9 cellular contexts compared by ENCODE assay signal in the genomic region with DNA sequence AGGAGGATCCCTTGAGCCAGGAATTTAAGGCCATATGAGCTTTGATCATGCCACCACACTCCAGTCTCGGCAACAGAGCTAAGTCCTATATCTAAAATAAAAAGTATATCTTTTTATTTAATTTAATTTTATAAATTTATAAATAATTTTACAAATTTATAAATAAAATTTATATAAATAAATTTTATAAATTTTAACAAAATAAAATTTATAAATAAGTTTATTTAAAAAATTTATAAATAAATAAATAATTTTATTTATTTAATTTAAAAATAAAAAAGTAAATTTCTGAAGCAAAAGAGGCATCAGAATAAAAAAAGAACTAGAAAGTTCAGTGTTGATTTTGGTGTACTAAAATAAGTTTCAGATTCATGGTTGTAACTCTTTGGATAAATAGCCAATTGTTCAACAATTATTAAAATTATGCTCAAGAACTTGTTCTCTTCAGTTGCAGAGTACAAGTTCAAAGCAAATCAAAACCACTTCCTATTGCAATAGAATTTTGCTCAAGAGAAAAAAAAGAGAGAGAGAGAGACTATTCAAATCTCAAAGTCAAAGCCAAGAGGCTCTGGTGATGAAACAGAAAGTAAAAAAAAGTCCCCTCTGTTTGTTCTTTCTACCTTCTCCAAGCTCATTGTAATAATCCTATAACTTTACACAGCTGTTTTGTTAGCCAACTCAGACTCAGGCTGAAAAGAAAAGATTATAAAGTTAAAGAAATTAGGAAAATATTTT.
DNase-seq lines count a peak whose midpoint lies in the region; ATAC-seq and TF ChIP-seq lines count a peak whose summit lies in the region.
"Had no signal": no experiment of that assay in that cellular context is flagged by ENCODE, and none has a peak within 500 bp of the region (broad histone marks: within the 10 kb centered on the region; RNA-seq: fewer than 3 reads in every experiment).

No MANE protein-coding gene starts in this region.

- BruUV-seq in OCI-LY7 (replicated peaks; lab: Mats Ljungman, UMichigan): no TSS peak

- WGBS in heart right ventricle, 2 donors: 84 to 88% methylated on average over 1 of the region's 1 CpG

- peak overlapping the region; percentile 63 for H3K4me2 ChIP-seq in OCI-LY7 (ENCODE audit: low read length)

- H3K4me3 Mint-ChIP-seq in progenitor cell of endocrine pancreas (ENCODE audit: low read depth) (no peak overlapping the region), mesothelial cell of epicardium (no peak overlapping the region)
- H3K4me3 Mint-ChIP-seq in activated CD4-positive, alpha-beta T cell treated with anti-CD3 and anti-CD28 coated beads for 36 hours: no peak overlapping the region
- H3K4me3 Mint-ChIP-seq: activated CD8-positive, alpha-beta T cell treated with anti-CD3 and anti-CD28 coated beads for 36 hours had no signal

- H3K4me1 Mint-ChIP-seq in progenitor cell of endocrine pancreas (ENCODE audit: low read depth): no peaks in the 10 kb centered on the region
- H3K4me1 Mint-ChIP-seq in mesothelial cell of epicardium: no peaks in the 10 kb centered on the region
- no peaks in the 10 kb centered on the region for H3K4me1 Mint-ChIP-seq in activated CD4-positive, alpha-beta T cell treated with anti-CD3 and anti-CD28 coated beads for 36 hours

- H3K4me1 ChIP-seq in left ventricle myocardium inferior: no peaks in the 10 kb centered on the region
- H3K4me1 ChIP-seq in heart right ventricle: no peaks in the 10 kb centered on the region
- H3K4me1 ChIP-seq in OCI-LY7 (ENCODE audit: insufficient read depth, low read length, poor library complexity, severe bottlenecking): peaks cover 33% of the 10 kb centered on the region

- H3K27ac ChIP-seq in left ventricle myocardium inferior (replicated peaks) (peak overlapping the region; percentile 8), heart right ventricle (peak overlapping the region in 1 of 10 donors; percentile 13), OCI-LY7 (ENCODE audit: low read depth, low read length, poor library complexity, severe bottlenecking) (peak overlapping the region; percentile 25)

- H3K79me2 ChIP-seq in OCI-LY7 (ENCODE audit: insufficient read depth, low read depth, low read length): no peaks in the 10 kb centered on the region

- CTCF ChIA-PET in OCI-LY7 (lab: Charles Lee; ENCODE audit: unreplicated experiment): no interaction called here
- CTCF ChIA-PET in activated CD4-positive, alpha-beta T cell treated with anti-CD3 and anti-CD28 coated beads for 36 hours (lab: Charles Lee): interaction anchor here (1.1 kb wide), 1 partner anchor 22 kb away, joined by 4 read pairs; no protein-coding TSS in a partner anchor

- no peaks in the 10 kb centered on the region for H4K20me1 ChIP-seq in OCI-LY7 (ENCODE audit: insufficient read depth, low read length)

- POLR2A ChIA-PET in OCI-LY7 (lab: Charles Lee): interaction anchor here (0.6 to 3.4 kb wide), 6 partner anchors 12 to 45 kb away, joined by 3 to 11 read pairs (median 5); no protein-coding TSS in a partner anchor
- POLR2A ChIA-PET in activated CD4-positive, alpha-beta T cell treated with anti-CD3 and anti-CD28 coated beads for 36 hours (lab: Charles Lee): no interaction called here

- no peak overlapping the region for H3K27ac Mint-ChIP-seq in progenitor cell of endocrine pancreas
- no peak overlapping the region for H3K27ac Mint-ChIP-seq in mesothelial cell of epicardium
- no peak overlapping the region for H3K27ac Mint-ChIP-seq in activated CD4-positive, alpha-beta T cell treated with anti-CD3 and anti-CD28 coated beads for 36 hours
- H3K27ac Mint-ChIP-seq: activated CD8-positive, alpha-beta T cell treated with anti-CD3 and anti-CD28 coated beads for 36 hours had no signal

- intact Hi-C loops in left ventricle myocardium inferior (cut with micrococcal nuclease) (no loop called here), heart right ventricle (cut with DNase I) (no loop called here), OCI-LY7 (cut with micrococcal nuclease; ENCODE audit: unreplicated experiment) (loop anchor here (10.0 kb wide), 1 partner anchor 633 kb away; no protein-coding TSS in a partner anchor)
- intact Hi-C loops in activated CD4-positive, alpha-beta T cell treated with anti-CD3 and anti-CD28 coated beads for 36 hours (cut with DNase I, micrococcal nuclease): no loop called here

- H3K36me3 Mint-ChIP-seq in progenitor cell of endocrine pancreas (ENCODE audit: insufficient read depth): no peaks in the 10 kb centered on the region
- no peaks in the 10 kb centered on the region for H3K36me3 Mint-ChIP-seq in mesothelial cell of epicardium
- no peaks in the 10 kb centered on the region for H3K36me3 Mint-ChIP-seq in activated CD4-positive, alpha-beta T cell treated with anti-CD3 and anti-CD28 coated beads for 36 hours (ENCODE audit: low read depth)

- H3K27me3 ChIP-seq in left ventricle myocardium inferior (ENCODE audit: low read depth): no peaks in the 10 kb centered on the region
- no peaks in the 10 kb centered on the region for H3K27me3 ChIP-seq in heart right ventricle

- H3K36me3 ChIP-seq in left ventricle myocardium inferior (no peaks in the 10 kb centered on the region), heart right ventricle (no peaks in the 10 kb centered on the region), OCI-LY7 (ENCODE audit: insufficient read depth, low read length) (no peaks in the 10 kb centered on the region; the same call in 1 of the 2 replicates)

- H2AFZ ChIP-seq in OCI-LY7 (ENCODE audit: low read length): peak overlapping the region; percentile 74

- H3K9me3 ChIP-seq in left ventricle myocardium inferior (replicated peaks) (peaks cover 12% of the 10 kb centered on the region), heart right ventricle (peaks cover 0 to 6% (median 0%) of the 10 kb centered on the region in 11 donors), OCI-LY7 (ENCODE audit: low read length) (peaks cover 25% of the 10 kb centered on the region; the same call in 1 of the 2 replicates)

- H3K27me3 Mint-ChIP-seq in progenitor cell of endocrine pancreas (no peaks in the 10 kb centered on the region), mesothelial cell of epicardium (ENCODE audit: low read depth) (no peaks in the 10 kb centered on the region)
- H3K27me3 Mint-ChIP-seq in activated CD4-positive, alpha-beta T cell treated with anti-CD3 and anti-CD28 coated beads for 36 hours: no peaks in the 10 kb centered on the region
- H3K27me3 Mint-ChIP-seq: activated CD8-positive, alpha-beta T cell treated with anti-CD3 and anti-CD28 coated beads for 36 hours had no signal

- H3K4me3 ChIP-seq in left ventricle myocardium inferior (no peak overlapping the region), heart right ventricle (no peak overlapping the region), OCI-LY7 (ENCODE audit: low read depth, low read length, poor library complexity, severe bottlenecking) (peak overlapping the region; percentile 32)

- no peak for ATAC-seq in heart right ventricle
- peak; percentile 81 for ATAC-seq in HG03060 (IDR thresholded peaks at IDR 0.05; ENCODE audit: low read depth, unreplicated experiment)
- ATAC-seq in activated CD4-positive, alpha-beta T cell treated with anti-CD3 and anti-CD28 coated beads for 36 hours: no peak
- ATAC-seq: activated CD8-positive, alpha-beta T cell treated with anti-CD3 and anti-CD28 coated beads for 36 hours had no signal

- H3K9me3 Mint-ChIP-seq in progenitor cell of endocrine pancreas (ENCODE audit: low read depth): no peaks in the 10 kb centered on the region
- H3K9me3 Mint-ChIP-seq in mesothelial cell of epicardium: peaks cover 11% of the 10 kb centered on the region
- H3K9me3 Mint-ChIP-seq in activated CD4-positive, alpha-beta T cell treated with anti-CD3 and anti-CD28 coated beads for 36 hours (ENCODE audit: low read depth): peaks cover 9% of the 10 kb centered on the region

- no peaks in the 10 kb centered on the region for H3K9me2 ChIP-seq in OCI-LY7 (ENCODE audit: insufficient read depth, low read length)

- no peak for TF ChIP-seq CTCF in left ventricle myocardium inferior (IDR thresholded peaks at IDR 0.05; ENCODE audit: borderline replicate concordance)
- TF ChIP-seq CTCF in heart right ventricle (IDR thresholded peaks at IDR 0.05): no peak
- TF ChIP-seq CTCF in OCI-LY7 (conservative IDR thresholded peaks at IDR 0.05; ENCODE audit: low read length): no peak
- no peak for TF ChIP-seq CTCF in progenitor cell of endocrine pancreas (IDR thresholded peaks at IDR 0.05; ENCODE audit: unreplicated experiment)
- no peak for TF ChIP-seq CTCF in mesothelial cell of epicardium (IDR thresholded peaks at IDR 0.05; ENCODE audit: unreplicated experiment)

- DNase-seq in left ventricle myocardium inferior (no peak), heart right ventricle (no peak), OCI-LY7 (ENCODE audit: low spot score) (peak; percentile 66), progenitor cell of endocrine pancreas (ENCODE audit: low spot score, unreplicated experiment) (no peak), mesothelial cell of epicardium (ENCODE audit: low spot score in 2 of 2, unreplicated experiment in 2 of 2) (no peak), NCI-H2081 (lab: John Stamatoyannopoulos, UW) (no peak)
- no peak for DNase-seq in activated CD4-positive, alpha-beta T cell treated with anti-CD3 and anti-CD28 coated beads for 36 hours
- DNase-seq: activated CD8-positive, alpha-beta T cell treated with anti-CD3 and anti-CD28 coated beads for 36 hours had no signal
